ENCODE assay signal across 7 cellular contexts in the genomic region with DNA sequence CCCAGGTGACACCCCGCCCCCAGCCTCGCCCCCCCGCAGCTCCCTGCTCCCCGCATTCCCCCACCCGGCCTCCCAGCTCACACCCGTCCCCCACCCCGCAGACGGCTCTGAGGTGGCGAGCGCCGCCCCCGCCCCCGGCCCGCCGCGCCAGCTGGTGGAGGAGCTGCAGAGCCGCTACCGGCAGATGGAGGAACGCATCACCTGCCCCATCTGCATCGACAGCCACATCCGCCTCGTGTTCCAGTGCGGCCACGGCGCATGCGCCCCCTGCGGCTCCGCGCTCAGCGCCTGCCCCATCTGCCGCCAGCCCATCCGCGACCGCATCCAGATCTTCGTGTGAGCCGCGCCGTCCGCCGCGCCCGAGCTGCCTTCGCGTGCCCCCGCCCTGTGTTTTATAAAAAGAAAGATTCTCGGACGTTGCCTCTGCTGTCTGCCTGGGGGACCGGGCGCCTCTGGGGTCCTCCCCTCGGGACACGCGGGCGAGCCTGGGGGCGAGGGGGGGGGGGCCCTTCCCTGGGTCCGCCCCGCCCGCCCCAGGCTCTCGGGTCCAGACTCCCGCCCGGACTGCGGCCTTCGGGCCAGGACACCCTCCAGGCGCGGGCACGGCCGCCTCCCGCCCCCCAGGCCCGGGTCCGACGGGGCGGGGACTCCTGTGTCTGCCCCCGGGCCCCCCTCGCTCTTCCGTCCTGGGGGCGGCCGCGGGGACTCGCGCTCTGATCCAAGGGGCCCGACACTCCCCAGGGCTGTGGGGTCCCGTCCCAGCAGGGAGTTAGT.
DNase-seq lines count a peak whose midpoint lies in the region; ATAC-seq and TF ChIP-seq lines count a peak whose summit lies in the region.

No MANE protein-coding gene starts in this region.

- ATAC-seq in GM19438 (IDR thresholded peaks at IDR 0.05; ENCODE audit: low read depth, unreplicated experiment) (peak; percentile 53), memory B cell (ENCODE audit: low read depth) (peak; percentile 90)

- H3K4me1 Mint-ChIP-seq in memory B cell, result peaks cover 11% of the 10 kb centered on the region

- TF ChIP-seq CTCF in KMS-11 (conservative IDR thresholded peaks at IDR 0.05; ENCODE audit: low read depth, low read length) (no peak), choroid plexus epithelial cell (conservative IDR thresholded peaks at IDR 0.05; ENCODE audit: low read depth, low read length) (no peak)

- peak overlapping the region; percentile 82 for H3K4me2 ChIP-seq in KMS-11

- H3K4me3 Mint-ChIP-seq in memory B cell, result peak overlapping the region; percentile 83

- peaks cover 4% of the 10 kb centered on the region for H3K27me3 Mint-ChIP-seq in memory B cell

- no peaks in the 10 kb centered on the region for H3K36me3 ChIP-seq in KMS-11 (ENCODE audit: insufficient read depth)

- peak overlapping the region; percentile 91 for H3K27ac Mint-ChIP-seq in memory B cell

- H3K9ac ChIP-seq in KMS-11, result peak overlapping the region; percentile 75

- H3K9me3 Mint-ChIP-seq in memory B cell, result no peaks in the 10 kb centered on the region

- H4K20me1 ChIP-seq in KMS-11 (ENCODE audit: insufficient read depth), result no peaks in the 10 kb centered on the region

- H3K4me3 ChIP-seq in KMS-11 (IDR thresholded peaks at IDR 0.05; ENCODE audit: insufficient read depth, low read depth, low read length) (peak overlapping the region; percentile 61), choroid plexus epithelial cell (ENCODE audit: low read depth, low read length) (no peak overlapping the region)

- no peaks in the 10 kb centered on the region for H3K4me1 ChIP-seq in KMS-11 (ENCODE audit: low read depth, poor library complexity, severe bottlenecking)

- H2AFZ ChIP-seq in KMS-11 (ENCODE audit: low read depth), result peak overlapping the region; percentile 85

- peak overlapping the region; percentile 80 for H3K27ac ChIP-seq in KMS-11

- no peaks in the 10 kb centered on the region for H3K79me2 ChIP-seq in KMS-11 (ENCODE audit: insufficient read depth, low read depth)

- no peaks in the 10 kb centered on the region for H3K27me3 ChIP-seq in KMS-11 (ENCODE audit: insufficient read depth, low read depth)

- H3K36me3 Mint-ChIP-seq in memory B cell, result peaks cover 2% of the 10 kb centered on the region

- DNase-seq in activated CD4-positive, alpha-beta T cell treated with anti-CD3 and anti-CD28 coated beads for 24 hours (ENCODE audit: low read depth in 2 of 2), result peak; percentile 80 to 81
- DNase-seq in choroid plexus epithelial cell (ENCODE audit: low read depth) (peak; percentile 83), memory B cell (ENCODE audit: low spot score in 2 of 2) (peak; percentile 86 to 95), dedifferentiated amniotic fluid mesenchymal stem cell (ENCODE audit: extremely low spot score) (no peak)
- DNase-seq in stimulated activated CD8-positive, alpha-beta memory T cell treated with anti-CD3 and anti-CD28 coated beads, Interleukin-4, amount 100 ng/mL, for 48 hours, result peak; percentile 93
